ENCODE assay signal across 21 cellular contexts in genomic region chr2:48274040-48274439, GRCh38. TPM values are rescaled to one million over a fixed set of nuclear protein-coding genes. Genes with fewer than 3 reads are reported as not detected.
DNase-seq lines count a peak whose midpoint lies in the region; ATAC-seq, FAIRE-seq and TF ChIP-seq lines count a peak whose summit lies in the region.
"Had no signal": no experiment of that assay in that cellular context is flagged by ENCODE, and none has a peak within 500 bp of the region (broad histone marks: within the 10 kb centered on the region; RNA-seq: fewer than 3 reads in every experiment).

No MANE protein-coding gene starts in this region.

- no peak for TF ChIP-seq RAD21 in GM12878 (IDR thresholded peaks at IDR 0.05; ENCODE audit: insufficient read depth, low read depth, low read length)

- POLR2A ChIA-PET in GM12878 (lab: Charles Lee): interaction anchor here (0.6 kb wide), 1 partner anchor 14 kb away, joined by 3 read pairs; no protein-coding TSS in a partner anchor

- H3K27ac ChIP-seq in GM12878 (ENCODE audit: control insufficient read depth, insufficient read depth) (no peak overlapping the region), psoas muscle (no peak overlapping the region)
- H3K27ac ChIP-seq: GM23248, KMS-11 had no signal

- peaks cover 2 to 13% of the 10 kb centered on the region in 2 donors for H3K4me1 Mint-ChIP-seq in stimulated activated naive B cell treated with anti-CD40 and anti-IgM and Interleukin-4, amounts not matched to agents 10 μg/mL and 1 μg/mL and 100 μg/mL, for 72 hours

- H3K9me3 ChIP-seq in GM12878 (replicated peaks; ENCODE audit: control insufficient read depth, insufficient read depth, low read length) (no peaks in the 10 kb centered on the region; the same call in 1 of the 3 replicates), psoas muscle (peaks cover 17% of the 10 kb centered on the region)
- H3K9me3 ChIP-seq: BE2C had no signal

- H3K9me3 Mint-ChIP-seq in stimulated activated naive B cell treated with anti-CD40 and anti-IgM and Interleukin-4, amounts not matched to agents 10 μg/mL and 1 μg/mL and 100 μg/mL, for 72 hours: peaks cover 4 to 7% of the 10 kb centered on the region in 2 donors

- H3K4me2 ChIP-seq in GM12878 (ENCODE audit: control insufficient read depth, insufficient read depth): no peak overlapping the region
- H3K4me2 ChIP-seq: KMS-11 had no signal

- H3K79me2 ChIP-seq in GM12878 (ENCODE audit: control insufficient read depth, insufficient read depth, low read length): no peaks in the 10 kb centered on the region

- H3K4me3 Mint-ChIP-seq in stimulated activated naive B cell treated with anti-CD40 and anti-IgM and Interleukin-4, amounts not matched to agents 10 μg/mL and 1 μg/mL and 100 μg/mL, for 72 hours: no peak overlapping the region
- H3K4me3 Mint-ChIP-seq: CD4-positive, CD25-positive, alpha-beta regulatory T cell; CD8-positive, alpha-beta memory T cell had no signal

- no peaks in the 10 kb centered on the region for H3K36me3 ChIP-seq in GM12878 (ENCODE audit: control insufficient read depth in 2 of 2, insufficient read depth in 2 of 2, low read length in 1 of 2)
- H3K36me3 ChIP-seq in psoas muscle (ENCODE audit: insufficient read depth in 1 of 2, low read depth in 1 of 2): no peaks in the 10 kb centered on the region
- H3K36me3 ChIP-seq: BE2C had no signal

- H3K27me3 Mint-ChIP-seq in stimulated activated naive B cell treated with anti-CD40 and anti-IgM and Interleukin-4, amounts not matched to agents 10 μg/mL and 1 μg/mL and 100 μg/mL, for 72 hours: no peaks in the 10 kb centered on the region
- H3K27me3 Mint-ChIP-seq: CD4-positive, CD25-positive, alpha-beta regulatory T cell had no signal

- H3K27me3 ChIP-seq in GM12878 (replicated peaks in 1 of 2; ENCODE audit: control insufficient read depth in 2 of 2, insufficient read depth in 2 of 2, low read length in 1 of 2) (no peaks in the 10 kb centered on the region), psoas muscle (ENCODE audit: insufficient read depth in 3 of 3, low read length in 2 of 3) (no peaks in the 10 kb centered on the region)
- H3K27me3 ChIP-seq: BE2C had no signal

- SMC1A ChIA-PET in GM12878 (lab: Charles Lee; ENCODE audit: uncharacterized antibody, unreplicated experiment): interaction anchor here (0.8 to 2.3 kb wide), 8 partner anchors 11 to 128 kb away, joined by 3 to 11 read pairs (median 7); no protein-coding TSS in a partner anchor

- FAIRE-seq in GM19239 (lab: Jason Lieb, UNC) (peak; percentile 40), GM12878 (lab: Jason Lieb, UNC) (no peak), HTR-8/SVneo (lab: Jason Lieb, UNC) (no peak)
- FAIRE-seq: GM12891, GM18507 had no signal

- H4K20me1 ChIP-seq in GM12878 (ENCODE audit: control insufficient read depth, insufficient read depth): no peaks in the 10 kb centered on the region

- H3K27ac Mint-ChIP-seq in stimulated activated naive B cell treated with anti-CD40 and anti-IgM and Interleukin-4, amounts not matched to agents 10 μg/mL and 1 μg/mL and 100 μg/mL, for 72 hours: no peak overlapping the region
- H3K27ac Mint-ChIP-seq: CD4-positive, CD25-positive, alpha-beta regulatory T cell had no signal

- RAD21 ChIA-PET in GM12878 (lab: Charles Lee; ENCODE audit: unreplicated experiment): interaction anchor here (1.3 kb wide), 1 partner anchor 11 kb away, joined by 3 read pairs; no protein-coding TSS in a partner anchor

- ATAC-seq in GM18867 (IDR thresholded peaks at IDR 0.05; ENCODE audit: unreplicated experiment) (peak; percentile 50), GM12878 (peak; percentile 56), psoas muscle (no peak)
- ATAC-seq in stimulated activated naive B cell treated with anti-CD40 and anti-IgM and Interleukin-4, amounts not matched to agents 10 μg/mL and 1 μg/mL and 100 μg/mL, for 72 hours (replicated peaks): peak; percentile 46 to 52

- H2AFZ ChIP-seq in GM12878 (ENCODE audit: control insufficient read depth, low read depth, low read length): no peak overlapping the region
- H2AFZ ChIP-seq: GM23248 had no signal

- intact Hi-C loops in GM12878 (cut with micrococcal nuclease; ENCODE audit: unreplicated experiment) (no loop called here), psoas muscle (cut with DNase I) (no loop called here)

- CTCF ChIA-PET in GM12878 (lab: Yijun Ruan, JAX): interaction anchor here (0.9 to 1.5 kb wide), 3 partner anchors 11 to 167 kb away, joined by 3 to 4 read pairs (median 3); no protein-coding TSS in a partner anchor

- no peak overlapping the region for H3K9ac ChIP-seq in GM12878 (ENCODE audit: control insufficient read depth, insufficient read depth, low read length)
- H3K9ac ChIP-seq: GM23248, KMS-11 had no signal

- no TSS peak for BruUV-seq in GM12878 (replicated peaks; lab: Mats Ljungman, UMichigan)

- 5% methylated on average over 1 of the region's 1 CpG for WGBS in GM12878 (ENCODE audit: insufficient coverage, insufficient replicate concordance, low lambda C conversion rate, missing lambda C conversion rate)
- 88 to 97% (median 94%) methylated on average over 1 of the region's 1 CpG for WGBS in psoas muscle, 3 donors

- H3K4me3 ChIP-seq in GM12878 (no peak overlapping the region), psoas muscle (no peak overlapping the region)
- H3K4me3 ChIP-seq: GM23248 had no signal

- H3K4me1 ChIP-seq in GM12878 (ENCODE audit: control insufficient read depth, insufficient read depth, low read length) (peaks cover 5% of the 10 kb centered on the region; the same call in 1 of the 2 replicates), psoas muscle (no peaks in the 10 kb centered on the region)
- H3K4me1 ChIP-seq: BE2C had no signal

- no peak for DNase-seq in GM19239 (ENCODE audit: insufficient read length, low spot score)
- no peak for DNase-seq in GM12878 (ENCODE audit: low read depth, low spot score)
- DNase-seq in stimulated activated naive B cell treated with anti-CD40 and anti-IgM and Interleukin-4, amounts not matched to agents 10 μg/mL and 1 μg/mL and 100 μg/mL, for 72 hours: no peak
- no peak for DNase-seq in HTR-8/SVneo (ENCODE audit: insufficient read length, low spot score)
- DNase-seq in psoas muscle: no peak
- DNase-seq in stimulated activated CD4-positive, alpha-beta T cell treated with anti-CD3 and anti-CD28 coated beads, Interleukin-2, amount 100 ng/mL, for 48 hours: no peak
- DNase-seq: ACHN; BE2C; C1 segment of cervical spinal cord; CD4-positive, CD25-positive, alpha-beta regulatory T cell; CD8-positive, alpha-beta memory T cell; COR-L47; DMS 273 treated with DMSO at 0.1 percent for 48 hours; DND-41; EL; GM23248; HCEC 1CT had no signal

- no peak for TF ChIP-seq EP300 in GM12878 (IDR thresholded peaks at IDR 0.05; ENCODE audit: borderline replicate concordance in 1 of 2, control insufficient read depth in 1 of 2, low read depth in 2 of 2, low read length in 2 of 2)

- in situ Hi-C loops in GM12878 (cut with MboI): no loop called here

- peaks cover 12 to 14% of the 10 kb centered on the region in 2 donors for H3K36me3 Mint-ChIP-seq in stimulated activated naive B cell treated with anti-CD40 and anti-IgM and Interleukin-4, amounts not matched to agents 10 μg/mL and 1 μg/mL and 100 μg/mL, for 72 hours

- TF ChIP-seq POLR2A in GM12878 (IDR thresholded peaks at IDR 0.05; ENCODE audit: low read depth, low read length): no peak

- no peak for TF ChIP-seq CTCF in GM12878 (IDR thresholded peaks at IDR 0.05 in 2 of 3, conservative IDR thresholded peaks at IDR 0.05 in 1 of 3; ENCODE audit: control insufficient read depth in 2 of 3, extremely low read depth in 1 of 3, insufficient read depth in 1 of 3, low read depth in 3 of 3, low read length in 3 of 3)
- TF ChIP-seq CTCF in psoas muscle (IDR thresholded peaks at IDR 0.05): no peak

TF ChIP-seq in GM12878, 131 proteins besides CTCF, POLR2A, EP300 and RAD21:
- no peak for TF ChIP-seq CREB1 (IDR thresholded peaks at IDR 0.05; ENCODE audit: low read depth)
- 0 out of 2 replicates have a peak, but pooled peaks have one; percentile 15 for TF ChIP-seq RUNX3 (IDR thresholded peaks at IDR 0.05; ENCODE audit: low read length)

RNA-seq across cellular contexts. Expression of gene FOXN2, which starts 40.4 kb away (rescaled TPM):
- 46.2 and 53.4 TPM in 2 replicates for total RNA-seq in GM12878 (2013; cell fraction: nucleolus; rRNA removed)
- 32.5 and 36.6 TPM in 2 replicates for total RNA-seq in GM12878 (2014; rRNA removed)
- 34.4 and 34.7 TPM in 2 replicates for total RNA-seq in GM12878 (2014; rRNA removed; fragmentation: Illumina TruSeq; extraction: Trizol)
- 26.6 and 29.9 TPM in 2 replicates for total RNA-seq in GM12878 (2021)
- polyA plus RNA-seq in GM12878 (2011; ENCODE audit: low read depth): 4.8 TPM
- polyA plus RNA-seq in GM12878 (2011; rRNA removed): 28.7 and 36.0 TPM in 2 replicates
- 13.0 and 15.2 TPM in 2 replicates for polyA plus RNA-seq in GM12878 (2011; cell fraction: cytosol; rRNA removed)
- 13.7 and 14.3 TPM in 2 replicates for polyA plus RNA-seq in GM12878 (2011; cell fraction: nucleus; rRNA removed)
- polyA plus RNA-seq in GM12878 (2012): 6.2 and 9.2 TPM in 2 replicates
- 26.5 and 27.0 TPM in 2 replicates for polyA plus RNA-seq in GM12878 (2014; fragmentation: Illumina TruSeq; extraction: Trizol)
- polyA plus RNA-seq in GM12878 (2014; fragmentation: Nextera tagmentation; extraction: Ambion mirVana): 10 to 100 TPM in 1 of 2 experiments, 1 to 10 TPM in 1; 10.0 to 27.4 TPM
- polyA plus RNA-seq in GM12878 (2014; rRNA removed): 10.8 and 12.7 TPM in 2 replicates
- polyA plus RNA-seq in GM12878 (2016; fragmentation: Nextera tagmentation; extraction: Ambion mirVana): 10 to 100 TPM; 29.7 to 30.4 TPM
- 37.4 and 53.0 TPM in 2 replicates for polyA minus RNA-seq in GM12878 (2011; rRNA and poly(A)+ RNA removed)
- polyA minus RNA-seq in GM12878 (2011; cell fraction: cytosol; rRNA and poly(A)+ RNA removed): 15.3 and 19.9 TPM in 2 replicates
- 19.0 and 30.0 TPM in 2 replicates for polyA minus RNA-seq in GM12878 (2011; cell fraction: nucleus; rRNA and poly(A)+ RNA removed)
- total RNA-seq in psoas muscle: 10 to 100 TPM in 3 of 4 donors, 1 to 10 TPM in 1; 9.1 to 20.5 (median 13.5) TPM
- polyA plus RNA-seq in psoas muscle: 1 to 10 TPM; 2.3 to 5.2 (median 4.0) TPM

Comparison
In these comparisons a context has a peak if more than half of its experiments do, and no peak if none do; other contexts are left out.
1. ATAC-seq: peak in GM18867 (single experiment), GM12878 (single experiment) and stimulated activated naive B cell treated with anti-CD40 and anti-IgM and Interleukin-4, amounts not matched to agents 10 μg/mL and 1 μg/mL and 100 μg/mL, for 72 hours (2 of 2); none in psoas muscle (0 of 4).